19 cellular contexts compared by ENCODE assay signal in the genomic region with DNA sequence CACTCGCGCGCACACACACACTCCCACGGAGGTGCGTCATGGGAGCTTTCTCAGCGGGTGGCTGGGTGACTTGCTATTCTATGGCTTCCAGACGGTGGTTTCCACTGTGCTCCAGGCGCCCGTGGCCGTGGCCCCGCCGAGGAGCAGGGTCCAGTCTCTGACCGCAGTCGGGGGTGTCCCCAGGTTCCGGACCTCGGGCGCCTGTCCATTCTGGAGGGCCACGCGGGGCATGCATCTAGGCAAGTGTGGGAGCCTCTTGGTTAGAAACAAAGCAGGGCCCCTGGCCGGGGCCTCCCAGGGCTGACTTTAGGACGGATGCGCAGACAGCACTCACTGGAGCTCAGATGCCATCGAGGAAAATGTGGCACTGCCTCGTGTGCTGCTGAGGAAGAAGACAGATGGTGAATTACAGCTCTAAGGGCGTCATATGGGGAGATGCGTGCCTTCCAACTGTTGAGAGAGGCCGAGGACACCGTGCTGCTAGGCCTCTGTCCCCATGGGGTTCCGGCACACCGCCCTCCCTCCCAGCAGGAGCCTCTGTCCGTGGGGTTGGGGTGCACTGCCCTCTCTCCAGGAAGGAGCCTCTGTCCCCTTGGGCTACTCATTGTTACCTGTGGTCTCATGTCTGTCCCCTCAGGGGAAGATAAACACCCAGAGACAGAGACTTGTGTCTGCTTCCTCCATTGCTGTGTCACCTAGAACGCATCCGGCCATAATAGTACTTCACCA. TPM values are rescaled to one million over a fixed set of nuclear protein-coding genes. Genes with fewer than 3 reads are reported as not detected.
"Had no signal": no experiment of that assay in that cellular context is flagged by ENCODE, and none has a peak within 500 bp of the region (broad histone marks: within the 10 kb centered on the region; RNA-seq: fewer than 3 reads in every experiment).

No MANE protein-coding gene starts in this region.

- DNase-seq: activated CD4-positive, alpha-beta memory T cell treated with anti-CD3 and anti-CD28 coated beads for 36 hours; activated CD4-positive, alpha-beta T cell treated with anti-CD3 and anti-CD28 coated beads for 48 hours; activated gamma-delta T cell treated with Interleukin-2 at 50 U/mL for 16 hours; activated T-cell treated with anti-CD3 and anti-CD28 coated beads for 4 hours; amniotic stem cell; esophagus squamous epithelium; mesendoderm; naive B cell; retina; stimulated activated CD4-positive, alpha-beta T cell treated with anti-CD3 and anti-CD28 coated beads, Interleukin-12 subunit alpha, Interleukin-12 subunit beta, amount 100 ng/mL, for 4 hours; stimulated activated CD4-positive, alpha-beta T cell treated with anti-CD3 and anti-CD28 coated beads, Interleukin-4, amount 100 ng/mL, for 4 hours; stimulated activated naive CD8-positive, alpha-beta T cell treated with anti-CD3 and anti-CD28 coated beads, Interleukin-15, Interleukin-2, amounts not matched to agents 100 U/mL and 50 U/mL, for 24 hours; thyroid gland had no signal

- H3K4me3 Mint-ChIP-seq: activated CD4-positive, alpha-beta memory T cell treated with anti-CD3 and anti-CD28 coated beads for 36 hours; activated naive CD8-positive, alpha-beta T cell; naive B cell had no signal

- H3K27me3 ChIP-seq: breast epithelium, heart left ventricle, thyroid gland had no signal

- H3K4me3 ChIP-seq: breast epithelium, coronary artery, esophagus squamous epithelium, heart left ventricle, thyroid gland had no signal

- H3K9me3 ChIP-seq: breast epithelium, esophagus squamous epithelium, heart left ventricle, thyroid gland had no signal

- H3K36me3 Mint-ChIP-seq: activated CD4-positive, alpha-beta memory T cell treated with anti-CD3 and anti-CD28 coated beads for 36 hours; activated naive CD8-positive, alpha-beta T cell; naive B cell had no signal

- H3K27me3 Mint-ChIP-seq: activated CD4-positive, alpha-beta memory T cell treated with anti-CD3 and anti-CD28 coated beads for 36 hours had no signal

- H3K4me1 Mint-ChIP-seq: naive B cell had no signal

- H3K27ac Mint-ChIP-seq: activated CD4-positive, alpha-beta memory T cell treated with anti-CD3 and anti-CD28 coated beads for 36 hours; activated naive CD8-positive, alpha-beta T cell; naive B cell; progenitor cell of endocrine pancreas had no signal

- H3K27ac ChIP-seq: breast epithelium, coronary artery, esophagus squamous epithelium, heart left ventricle, thyroid gland had no signal

- H3K9me3 Mint-ChIP-seq: activated CD4-positive, alpha-beta memory T cell treated with anti-CD3 and anti-CD28 coated beads for 36 hours; naive B cell had no signal

- H3K4me1 ChIP-seq: breast epithelium had no signal

- H3K36me3 ChIP-seq: breast epithelium, thyroid gland had no signal

- ATAC-seq: heart left ventricle; stimulated activated naive CD8-positive, alpha-beta T cell treated with anti-CD3 and anti-CD28 coated beads, Interleukin-15, Interleukin-2, amounts not matched to agents 100 U/mL and 50 U/mL, for 24 hours had no signal

RNA-seq across cellular contexts. Expression of a gene that starts 38.1 kb away (rescaled TPM):
- polyA plus RNA-seq: neural cell had no signal
